Comparison of ENCODE assay signal across 9 cellular contexts in genomic region chr18:77063256-77063655, GRCh38.
DNase-seq lines count a peak whose midpoint lies in the region; ATAC-seq lines count a peak whose summit lies in the region.
"Had no signal": no experiment of that assay in that cellular context is flagged by ENCODE, and none has a peak within 500 bp of the region (broad histone marks: within the 10 kb centered on the region; RNA-seq: fewer than 3 reads in every experiment).

No MANE protein-coding gene starts in this region.

- DNase-seq in OCI-M1 (lab: John Stamatoyannopoulos, UW) (peak; percentile 11), naive B cell (no peak), D341Med (ENCODE audit: low spot score) (no peak), anterior cingulate cortex (lab: John Stamatoyannopoulos, UW) (no peak), DMS114 treated with DMSO at 0.1 percent for 48 hours (lab: John Stamatoyannopoulos, UW; ENCODE audit: unreplicated experiment) (no peak)

- H3K9me3 Mint-ChIP-seq in activated T-helper 17 cell treated with anti-CD3 and anti-CD28 coated beads, Interleukin-2, amount 50 U/mL, for 72 hours, result no peaks in the 10 kb centered on the region
- H3K9me3 Mint-ChIP-seq in naive B cell, result peaks cover 0 to 8% (median 0%) of the 10 kb centered on the region in 7 donors
- H3K9me3 Mint-ChIP-seq: neural crest cell had no signal

- peaks cover 67% of the 10 kb centered on the region for H3K4me1 Mint-ChIP-seq in activated T-helper 17 cell treated with anti-CD3 and anti-CD28 coated beads, Interleukin-2, amount 50 U/mL, for 72 hours
- peaks cover 57 to 94% (median 73%) of the 10 kb centered on the region in 3 donors for H3K4me1 Mint-ChIP-seq in naive B cell

- ATAC-seq in GM18498 (IDR thresholded peaks at IDR 0.05; ENCODE audit: unreplicated experiment) (peak; percentile 46), HG02759 (IDR thresholded peaks at IDR 0.05; ENCODE audit: unreplicated experiment) (peak; percentile 50), naive B cell (ENCODE audit: low read depth in 2 of 2) (peak in 1 of 2 donors; percentile 10)
- peak; percentile 50 for ATAC-seq in activated T-helper 17 cell treated with anti-CD3 and anti-CD28 coated beads, Interleukin-2, amount 50 U/mL, for 72 hours (replicated peaks)

- no peaks in the 10 kb centered on the region for H3K27me3 Mint-ChIP-seq in activated T-helper 17 cell treated with anti-CD3 and anti-CD28 coated beads, Interleukin-2, amount 50 U/mL, for 72 hours
- H3K27me3 Mint-ChIP-seq in naive B cell, result no peaks in the 10 kb centered on the region

- peaks cover 83% of the 10 kb centered on the region for H3K36me3 Mint-ChIP-seq in activated T-helper 17 cell treated with anti-CD3 and anti-CD28 coated beads, Interleukin-2, amount 50 U/mL, for 72 hours (ENCODE audit: low read depth)
- peaks cover 0 to 30% of the 10 kb centered on the region in 2 donors for H3K36me3 Mint-ChIP-seq in naive B cell

- peak overlapping the region; percentile 88 for H3K4me3 Mint-ChIP-seq in activated T-helper 17 cell treated with anti-CD3 and anti-CD28 coated beads, Interleukin-2, amount 50 U/mL, for 72 hours
- peak overlapping the region in 6 of 8 donors; percentile 1 to 80 (median 76) for H3K4me3 Mint-ChIP-seq in naive B cell
- H3K4me3 Mint-ChIP-seq: neural crest cell had no signal

- H3K27ac Mint-ChIP-seq in activated T-helper 17 cell treated with anti-CD3 and anti-CD28 coated beads, Interleukin-2, amount 50 U/mL, for 72 hours, result peak overlapping the region; percentile 100
- peak overlapping the region; percentile 98 to 100 (median 99) for H3K27ac Mint-ChIP-seq in naive B cell
